Comparison of ENCODE assay signal across 16 cellular contexts in genomic region chr3:13520326-13520880, GRCh38. TPM values are rescaled to one million over a fixed set of nuclear protein-coding genes. Genes with fewer than 3 reads are reported as not detected.
A peak's percentile ranks its signal among the peaks of the same experiment; 100 is the strongest.
DNase-seq lines count a peak whose midpoint lies in the region; ATAC-seq, FAIRE-seq and TF ChIP-seq lines count a peak whose summit lies in the region.
"Had no signal": no experiment of that assay in that cellular context is flagged by ENCODE, and none has a peak within 500 bp of the region (broad histone marks: within the 10 kb centered on the region; RNA-seq: fewer than 3 reads in every experiment).

No MANE protein-coding gene starts in this region.

- peak; percentile 5 to 38 (median 27) for DNase-seq in right cardiac atrium
- no peak for DNase-seq in heart right ventricle
- no peak for DNase-seq in bronchial epithelial cell (ENCODE audit: low read depth)
- no peak for DNase-seq in neuronal stem cell (ENCODE audit: low spot score)
- no peak for DNase-seq in tibial artery
- no peak for DNase-seq in activated CD4-positive, alpha-beta T cell treated with anti-CD3 and anti-CD28 coated beads, Interleukin-2, amount 10 ng/mL, durations not matched to agents 7 days and 5 days
- DNase-seq in activated naive CD4-positive, alpha-beta T cell treated with anti-CD3 and anti-CD28 coated beads, Interleukin-2, amount 50 U/mL, for 16 hours, result no peak
- DNase-seq: Calu3; CD8-positive, alpha-beta T cell; DMS79 treated with DMSO at 0.1 percent for 48 hours; H9 had no signal

- 89% methylated on average over 9 of the region's 9 CpGs for WGBS in right cardiac atrium
- 92 to 96% methylated on average over 9 of the region's 9 CpGs for WGBS in heart right ventricle, 2 donors
- WGBS in neuronal stem cell (ENCODE audit: extremely low coverage in 2 of 2, insufficient read length in 2 of 2, insufficient replicate concordance in 1 of 2), 2 donors, result no CpG with 5 or more reads among the region's 9 CpGs

- CTCF ChIA-PET in activated CD4-positive, alpha-beta T cell treated with anti-CD3 and anti-CD28 coated beads, Interleukin-2, amount 10 ng/mL, durations not matched to agents 7 days and 5 days (lab: Charles Lee), result no interaction called here

- peak overlapping the region; percentile 47 for H2BK15ac ChIP-seq in neuronal stem cell (ENCODE audit: low read length)

- H3K4ac ChIP-seq in neuronal stem cell (ENCODE audit: low read length), result no peak overlapping the region

- H3K9me3 Mint-ChIP-seq in activated CD4-positive, alpha-beta T cell treated with anti-CD3 and anti-CD28 coated beads, Interleukin-2, amount 10 ng/mL, durations not matched to agents 7 days and 5 days, result peaks cover 4% of the 10 kb centered on the region

- no peaks in the 10 kb centered on the region for H3K27me3 ChIP-seq in right cardiac atrium (ENCODE audit: control insufficient read depth, insufficient read depth)
- H3K27me3 ChIP-seq in heart right ventricle, result no peaks in the 10 kb centered on the region
- H3K27me3 ChIP-seq in bronchial epithelial cell (ENCODE audit: control insufficient read depth, insufficient read depth, low read length), result no peaks in the 10 kb centered on the region
- no peaks in the 10 kb centered on the region for H3K27me3 ChIP-seq in neuronal stem cell (ENCODE audit: control insufficient read depth in 3 of 3, insufficient read depth in 3 of 3, low read depth in 1 of 3, low read length in 3 of 3)
- H3K27me3 ChIP-seq in tibial artery, result no peaks in the 10 kb centered on the region
- H3K27me3 ChIP-seq: BLaER1 treated with 17β-estradiol and CSF1 and Interleukin-3, amounts not matched to agents 10 nM and 100 nM had no signal

- no peak overlapping the region for H2BK5ac ChIP-seq in neuronal stem cell (ENCODE audit: low read length)

- H2BK12ac ChIP-seq in neuronal stem cell (ENCODE audit: low read length), result no peak overlapping the region

- ATAC-seq in right cardiac atrium (no peak), heart right ventricle (no peak), HG03025 (IDR thresholded peaks at IDR 0.05; ENCODE audit: low FRiP score, unreplicated experiment) (no peak)
- ATAC-seq: CD8-positive, alpha-beta T cell; GM12878 had no signal

- H3K14ac ChIP-seq in neuronal stem cell (ENCODE audit: low read length), result no peak overlapping the region

- H3K4me1 ChIP-seq in right cardiac atrium (ENCODE audit: control insufficient read depth, insufficient read depth, low read length) (peaks cover 11% of the 10 kb centered on the region), heart right ventricle (peaks cover 23 to 42% (median 33%) of the 10 kb centered on the region in 9 donors), neuronal stem cell (ENCODE audit: control insufficient read depth in 2 of 2, insufficient read depth in 1 of 2, low read depth in 1 of 2, low read length in 2 of 2) (peaks cover 2 to 5% of the 10 kb centered on the region in 2 donors), tibial artery (peaks cover 0 to 38% (median 22%) of the 10 kb centered on the region in 4 donors)

- H3K9me3 ChIP-seq in right cardiac atrium (ENCODE audit: control insufficient read depth, low read length) (no peaks in the 10 kb centered on the region), heart right ventricle (no peaks in the 10 kb centered on the region), neuronal stem cell (replicated peaks in 1 of 2; ENCODE audit: control insufficient read depth in 2 of 2, insufficient read depth in 1 of 2, low read depth in 1 of 2, low read length in 2 of 2) (peaks cover 0 to 6% of the 10 kb centered on the region in 2 donors), tibial artery (no peaks in the 10 kb centered on the region)

- no peaks in the 10 kb centered on the region for H3K79me1 ChIP-seq in neuronal stem cell (ENCODE audit: low read depth, low read length)

- peak overlapping the region; percentile 93 for H3K18ac ChIP-seq in neuronal stem cell (ENCODE audit: low read length)

- intact Hi-C loops in right cardiac atrium (cut with DNase I), result no loop called here
- intact Hi-C loops in heart right ventricle (cut with DNase I), result no loop called here
- intact Hi-C loops in tibial artery (cut with DNase I; ENCODE audit: low total_unique reads), result no loop called here

- H3K4me3 ChIP-seq in right cardiac atrium (ENCODE audit: low read length) (no peak overlapping the region), heart right ventricle (no peak overlapping the region), bronchial epithelial cell (ENCODE audit: low read depth, low read length) (no peak overlapping the region), neuronal stem cell (ENCODE audit: low read length in 2 of 2) (no peak overlapping the region), tibial artery (no peak overlapping the region)
- H3K4me3 ChIP-seq: BLaER1 treated with 17β-estradiol and CSF1 and Interleukin-3, amounts not matched to agents 10 nM and 100 nM; GM12878 had no signal

- H3K36me3 ChIP-seq in heart right ventricle, result no peaks in the 10 kb centered on the region
- H3K36me3 ChIP-seq in bronchial epithelial cell (ENCODE audit: control insufficient read depth, insufficient read depth, low read length), result no peaks in the 10 kb centered on the region
- no peaks in the 10 kb centered on the region for H3K36me3 ChIP-seq in neuronal stem cell (replicated peaks in 1 of 2; ENCODE audit: control insufficient read depth in 2 of 2, insufficient read depth in 2 of 2, low read length in 2 of 2)
- H3K36me3 ChIP-seq in tibial artery, result no peaks in the 10 kb centered on the region
- H3K36me3 ChIP-seq: BLaER1 treated with 17β-estradiol and CSF1 and Interleukin-3, amounts not matched to agents 10 nM and 100 nM had no signal

- no peaks in the 10 kb centered on the region for H3K36me3 Mint-ChIP-seq in activated CD4-positive, alpha-beta T cell treated with anti-CD3 and anti-CD28 coated beads, Interleukin-2, amount 10 ng/mL, durations not matched to agents 7 days and 5 days (ENCODE audit: low read depth)
- H3K36me3 Mint-ChIP-seq: CD8-positive, alpha-beta T cell had no signal

- H3K9ac ChIP-seq in neuronal stem cell (ENCODE audit: low read depth, low read length, poor library complexity), result no peak overlapping the region
- H3K9ac ChIP-seq: BLaER1 treated with 17β-estradiol and CSF1 and Interleukin-3, amounts not matched to agents 10 nM and 100 nM had no signal

- H3K27ac ChIP-seq in right cardiac atrium (ENCODE audit: low read length), result no peak overlapping the region
- H3K27ac ChIP-seq in heart right ventricle, result no peak overlapping the region
- no peak overlapping the region for H3K27ac ChIP-seq in neuronal stem cell (replicated peaks; ENCODE audit: low read length)
- H3K27ac ChIP-seq in tibial artery, result peak overlapping the region; percentile 12 to 61
- H3K27ac ChIP-seq: BLaER1 treated with 17β-estradiol and CSF1 and Interleukin-3, amounts not matched to agents 10 nM and 100 nM had no signal

- peaks cover 3% of the 10 kb centered on the region for H3K27me3 Mint-ChIP-seq in activated CD4-positive, alpha-beta T cell treated with anti-CD3 and anti-CD28 coated beads, Interleukin-2, amount 10 ng/mL, durations not matched to agents 7 days and 5 days

- POLR2A ChIA-PET in activated CD4-positive, alpha-beta T cell treated with anti-CD3 and anti-CD28 coated beads, Interleukin-2, amount 10 ng/mL, durations not matched to agents 7 days and 5 days (lab: Charles Lee), result no interaction called here

- peak overlapping the region; percentile 63 for H2AK5ac ChIP-seq in neuronal stem cell (ENCODE audit: low read depth, low read length)

- H4K91ac ChIP-seq in neuronal stem cell (ENCODE audit: low read depth, low read length, poor library complexity), result no peak overlapping the region

- no peak for TF ChIP-seq CTCF in heart right ventricle (IDR thresholded peaks at IDR 0.05)
- no peak for TF ChIP-seq CTCF in bronchial epithelial cell (IDR thresholded peaks at IDR 0.05; ENCODE audit: insufficient read depth, low read length, severe bottlenecking)
- TF ChIP-seq CTCF in tibial artery (IDR thresholded peaks at IDR 0.05), result no peak

- H2AFZ ChIP-seq in neuronal stem cell (ENCODE audit: low read length), result no peak overlapping the region

- no peak overlapping the region for H3K27ac Mint-ChIP-seq in activated CD4-positive, alpha-beta T cell treated with anti-CD3 and anti-CD28 coated beads, Interleukin-2, amount 10 ng/mL, durations not matched to agents 7 days and 5 days
- H3K27ac Mint-ChIP-seq: B cell; CD8-positive, alpha-beta T cell; H9 had no signal

- H4K8ac ChIP-seq in neuronal stem cell (ENCODE audit: low read depth, low read length), result no peak overlapping the region

- no peak overlapping the region for H3K4me2 ChIP-seq in neuronal stem cell (ENCODE audit: insufficient read depth, low read length, poor library complexity, severe bottlenecking)
- H3K4me2 ChIP-seq: BLaER1 treated with 17β-estradiol and CSF1 and Interleukin-3, amounts not matched to agents 10 nM and 100 nM had no signal

- H3K4me1 Mint-ChIP-seq in activated CD4-positive, alpha-beta T cell treated with anti-CD3 and anti-CD28 coated beads, Interleukin-2, amount 10 ng/mL, durations not matched to agents 7 days and 5 days, result no peaks in the 10 kb centered on the region
- H3K4me1 Mint-ChIP-seq: B cell had no signal

- FAIRE-seq in bronchial epithelial cell (lab: Jason Lieb, UNC), result peak; percentile 88
- FAIRE-seq: GM12878, H1 had no signal

- peak overlapping the region; percentile 1 for H2BK120ac ChIP-seq in neuronal stem cell (ENCODE audit: low read depth, low read length)

- no peak overlapping the region for H3K4me3 Mint-ChIP-seq in activated CD4-positive, alpha-beta T cell treated with anti-CD3 and anti-CD28 coated beads, Interleukin-2, amount 10 ng/mL, durations not matched to agents 7 days and 5 days
- H3K4me3 Mint-ChIP-seq: B cell; CD8-positive, alpha-beta T cell; H9 had no signal

- H3K23ac ChIP-seq in neuronal stem cell (ENCODE audit: low read depth, low read length, poor library complexity), result peak overlapping the region; percentile 39

RNA-seq across cellular contexts. Expression of gene FBLN2, which starts 28.5 kb away (rescaled TPM):
- total RNA-seq in right cardiac atrium, result 100 to 1,000 TPM; 165 to 323 (median 258) TPM
- 124 TPM for polyA plus RNA-seq in right cardiac atrium
- total RNA-seq in heart right ventricle, result 10 to 100 TPM; 35.4 to 78.9 (median 47.0) TPM
- polyA plus RNA-seq in heart right ventricle, result 10 to 100 TPM; 20.7 to 55.9 TPM
- 3.8 and 4.7 TPM in 2 replicates for total RNA-seq in bronchial epithelial cell
- polyA plus RNA-seq in neuronal stem cell (2013, experiment 1 of 2), result 12.1 TPM
- 12.3 TPM for polyA plus RNA-seq in neuronal stem cell (2013, experiment 2 of 2)
- total RNA-seq in activated CD4-positive, alpha-beta T cell treated with anti-CD3 and anti-CD28 coated beads, Interleukin-2, amount 10 ng/mL, durations not matched to agents 7 days and 5 days, result not detected
- total RNA-seq: Calu3 had no signal

RNA-seq across cellular contexts. Expression of gene HDAC11, which starts 40.3 kb away (rescaled TPM):
- total RNA-seq in right cardiac atrium (10 to 100 TPM; 35.2 to 43.2 (median 40.0) TPM), heart right ventricle (10 to 100 TPM; 26.6 to 46.0 (median 33.7) TPM), bronchial epithelial cell (19.7 and 26.6 TPM in 2 replicates)
- polyA plus RNA-seq in right cardiac atrium (51.3 TPM), heart right ventricle (10 to 100 TPM; 15.9 to 21.7 TPM)
- polyA plus RNA-seq in neuronal stem cell (2013, experiment 1 of 2), result 7.3 TPM
- polyA plus RNA-seq in neuronal stem cell (2013, experiment 2 of 2), result 7.6 TPM
- 1 to 10 TPM; 1.6 to 2.3 TPM for total RNA-seq in activated CD4-positive, alpha-beta T cell treated with anti-CD3 and anti-CD28 coated beads, Interleukin-2, amount 10 ng/mL, durations not matched to agents 7 days and 5 days

Comparison
In these comparisons a context has a peak if more than half of its experiments do, and no peak if none do; other contexts are left out.
1. DNase-seq: peak in right cardiac atrium (3 of 3); none in heart right ventricle (0 of 2), bronchial epithelial cell (single experiment), neuronal stem cell (single experiment), tibial artery (0 of 2), activated CD4-positive, alpha-beta T cell treated with anti-CD3 and anti-CD28 coated beads, Interleukin-2, amount 10 ng/mL, durations not matched to agents 7 days and 5 days (single experiment) and activated naive CD4-positive, alpha-beta T cell treated with anti-CD3 and anti-CD28 coated beads, Interleukin-2, amount 50 U/mL, for 16 hours (single experiment).
2. H3K27ac ChIP-seq: peak in tibial artery (2 of 2); none in right cardiac atrium (single experiment), heart right ventricle (0 of 10) and neuronal stem cell (single experiment).